Comparison of ENCODE assay signal across 8 cellular contexts in genomic region chr6:170088349-170088951, GRCh38.
DNase-seq lines count a peak whose midpoint lies in the region; ATAC-seq, FAIRE-seq and TF ChIP-seq lines count a peak whose summit lies in the region.

No MANE protein-coding gene starts in this region.

- no peaks in the 10 kb centered on the region for H3K9me3 Mint-ChIP-seq in activated CD8-positive, alpha-beta T cell treated with anti-CD3 and anti-CD28 coated beads, Interleukin-2, amount 10 ng/mL, durations not matched to agents 7 days and 5 days (ENCODE audit: insufficient read depth)

- no peak overlapping the region for H3K4me2 ChIP-seq in HCT116 (ENCODE audit: low read length)

- peak; percentile 13 for DNase-seq in COLO668 (lab: John Stamatoyannopoulos, UW; ENCODE audit: unreplicated experiment)
- no peak for DNase-seq in HCT116 (ENCODE audit: low read depth, low spot score)
- peak; percentile 49 for DNase-seq in activated CD8-positive, alpha-beta T cell treated with anti-CD3 and anti-CD28 coated beads, Interleukin-2, amount 10 ng/mL, durations not matched to agents 7 days and 5 days
- no peak for DNase-seq in NCI-H526 treated with DMSO at 0.1 percent for 48 hours (lab: John Stamatoyannopoulos, UW)
- DNase-seq in ureter (ENCODE audit: low spot score) = no peak
- DNase-seq in GM12892 (ENCODE audit: insufficient read length) = no peak
- DNase-seq in caudate nucleus (lab: John Stamatoyannopoulos, UW) = no peak

- no peak overlapping the region for H2AFZ ChIP-seq in HCT116 (ENCODE audit: low read depth, low read length, poor library complexity, severe bottlenecking)

- ATAC-seq in HCT116 = peak; percentile 17; the same call in 1 of the 2 replicates
- peak; percentile 43 for ATAC-seq in activated CD8-positive, alpha-beta T cell treated with anti-CD3 and anti-CD28 coated beads, Interleukin-2, amount 10 ng/mL, durations not matched to agents 7 days and 5 days

- BruUV-seq in HCT116 (replicated peaks; lab: Mats Ljungman, UMichigan) = no TSS peak

- H3K36me3 ChIP-seq in HCT116 (ENCODE audit: control insufficient read depth in 1 of 2, insufficient read depth in 2 of 2, low read length in 2 of 2) = no peaks in the 10 kb centered on the region
- H3K36me3 ChIP-seq in mucosa of rectum (ENCODE audit: control insufficient read depth in 2 of 2, insufficient read depth in 2 of 2, low read length in 2 of 2) = no peaks in the 10 kb centered on the region

- POLR2A ChIA-PET in HCT116 (lab: Charles Lee) = no interaction called here
- POLR2A ChIA-PET in activated CD8-positive, alpha-beta T cell treated with anti-CD3 and anti-CD28 coated beads, Interleukin-2, amount 10 ng/mL, durations not matched to agents 7 days and 5 days (lab: Charles Lee) = interaction anchor here (0.6 to 2.9 kb wide), 4 partner anchors 11 to 216 kb away, joined by 3 to 43 read pairs (median 4); no protein-coding TSS in a partner anchor

- H3K27ac ChIP-seq in HCT116 (ENCODE audit: low read depth, low read length) (no peak overlapping the region), mucosa of rectum (ENCODE audit: low read depth in 2 of 2, low read length in 2 of 2) (peak overlapping the region; percentile 40 to 61), caudate nucleus (ENCODE audit: low read depth, low read length) (no peak overlapping the region)

- no peaks in the 10 kb centered on the region for H3K4me1 ChIP-seq in HCT116 (ENCODE audit: control insufficient read depth in 1 of 2, insufficient read depth in 2 of 2, low read length in 2 of 2)
- H3K4me1 ChIP-seq in mucosa of rectum (ENCODE audit: control insufficient read depth in 2 of 2, insufficient read depth in 2 of 2, low read length in 2 of 2) = peaks cover 5 to 10% of the 10 kb centered on the region in 2 donors

- CTCF ChIA-PET in HCT116 (lab: Charles Lee) = interaction anchor here (2.5 kb wide), 1 partner anchor 256 kb away, joined by 5 read pairs; no protein-coding TSS in a partner anchor
- CTCF ChIA-PET in activated CD8-positive, alpha-beta T cell treated with anti-CD3 and anti-CD28 coated beads, Interleukin-2, amount 10 ng/mL, durations not matched to agents 7 days and 5 days (lab: Charles Lee) = interaction anchor here (1.0 to 1.3 kb wide), 2 partner anchors 59 to 203 kb away, joined by 3 to 4 read pairs; no protein-coding TSS in a partner anchor

- intact Hi-C loops in HCT116 (cut with micrococcal nuclease) = no loop called here

- peaks cover 16% of the 10 kb centered on the region for H3K36me3 Mint-ChIP-seq in activated CD8-positive, alpha-beta T cell treated with anti-CD3 and anti-CD28 coated beads, Interleukin-2, amount 10 ng/mL, durations not matched to agents 7 days and 5 days (ENCODE audit: low read depth)

- no peak for TF ChIP-seq CTCF in HCT116 (IDR thresholded peaks at IDR 0.05 in 2 of 3, conservative IDR thresholded peaks at IDR 0.05 in 1 of 3; ENCODE audit: borderline replicate concordance in 1 of 3, insufficient read depth in 1 of 3, low read depth in 2 of 3, low read length in 2 of 3)

- H3K9me2 ChIP-seq in HCT116 (ENCODE audit: insufficient read depth) = no peaks in the 10 kb centered on the region

- TF ChIP-seq POLR2A in HCT116 (IDR thresholded peaks at IDR 0.05; ENCODE audit: borderline replicate concordance, extremely low read depth, insufficient read depth, insufficient read length) (no peak), GM12892 (IDR thresholded peaks at IDR 0.05; ENCODE audit: low read depth, low read length) (no peak)

- H3K4me1 Mint-ChIP-seq in activated CD8-positive, alpha-beta T cell treated with anti-CD3 and anti-CD28 coated beads, Interleukin-2, amount 10 ng/mL, durations not matched to agents 7 days and 5 days (ENCODE audit: low read depth) = peaks cover 51% of the 10 kb centered on the region

- H3K27me3 ChIP-seq in HCT116 (ENCODE audit: insufficient read depth, low read length) (no peaks in the 10 kb centered on the region), mucosa of rectum (ENCODE audit: control insufficient read depth in 2 of 2, insufficient read depth in 2 of 2, low read length in 2 of 2) (no peaks in the 10 kb centered on the region)

- TF ChIP-seq RAD21 in HCT116 (IDR thresholded peaks at IDR 0.05; ENCODE audit: low read depth) = no peak

- H3K9me3 ChIP-seq in HCT116 (ENCODE audit: control insufficient read depth in 1 of 2, insufficient read depth in 1 of 2, low read depth in 1 of 2, low read length in 2 of 2) (no peaks in the 10 kb centered on the region), mucosa of rectum (ENCODE audit: control insufficient read depth in 2 of 2, low read length in 2 of 2) (no peaks in the 10 kb centered on the region)

- peak overlapping the region; percentile 100 for H3K27ac Mint-ChIP-seq in activated CD8-positive, alpha-beta T cell treated with anti-CD3 and anti-CD28 coated beads, Interleukin-2, amount 10 ng/mL, durations not matched to agents 7 days and 5 days

- no peak overlapping the region for H3K4me3 ChIP-seq in HCT116 (replicated peaks in 1 of 2; ENCODE audit: low read depth in 1 of 2, low read length in 2 of 2)
- peak overlapping the region; percentile 33 to 52 for H3K4me3 ChIP-seq in mucosa of rectum (ENCODE audit: low read length in 2 of 2)

- H3K4me3 Mint-ChIP-seq in activated CD8-positive, alpha-beta T cell treated with anti-CD3 and anti-CD28 coated beads, Interleukin-2, amount 10 ng/mL, durations not matched to agents 7 days and 5 days = peak overlapping the region; percentile 90

- RAD21 ChIA-PET in HCT116 (lab: Charles Lee; ENCODE audit: low non-redundant PET in 1 of 2, low total read pairs in 2 of 2, uncharacterized antibody in 2 of 2, unreplicated experiment in 2 of 2) = no interaction called here

- H3K9ac ChIP-seq in HCT116 (ENCODE audit: low read length) (no peak overlapping the region), mucosa of rectum (ENCODE audit: low read depth in 1 of 2, low read length in 2 of 2) (peak overlapping the region; percentile 29 to 32)

- FAIRE-seq in GM12892 (lab: Jason Lieb, UNC) = no peak

- H4K20me1 ChIP-seq in HCT116 (ENCODE audit: insufficient read depth) = no peaks in the 10 kb centered on the region

- H3K79me2 ChIP-seq in HCT116 (ENCODE audit: insufficient read depth, low read length) = no peaks in the 10 kb centered on the region

- H3K27me3 Mint-ChIP-seq in activated CD8-positive, alpha-beta T cell treated with anti-CD3 and anti-CD28 coated beads, Interleukin-2, amount 10 ng/mL, durations not matched to agents 7 days and 5 days (ENCODE audit: low read depth) = no peaks in the 10 kb centered on the region

TF ChIP-seq in HCT116, 20 proteins besides CTCF, POLR2A, EP300 and RAD21:
- TF ChIP-seq SRF (IDR thresholded peaks at IDR 0.05; ENCODE audit: low read depth) (no peak), EZH2phosphoT487 (IDR thresholded peaks at IDR 0.05; ENCODE audit: borderline replicate concordance) (no peak), TCF7L2 (IDR thresholded peaks at IDR 0.05; ENCODE audit: borderline replicate concordance, extremely low read depth, insufficient read depth, insufficient read length) (no peak), ZNF274 (IDR thresholded peaks at IDR 0.05; ENCODE audit: low read depth, low read length) (no peak), EGR1 (IDR thresholded peaks at IDR 0.05; ENCODE audit: low read depth) (no peak), CBX3 (IDR thresholded peaks at IDR 0.05; ENCODE audit: low read depth) (no peak), EZH2 (IDR thresholded peaks at IDR 0.05) (no peak), ZFX (IDR thresholded peaks at IDR 0.05) (no peak), JUND (IDR thresholded peaks at IDR 0.05) (no peak), FOSL1 (IDR thresholded peaks at IDR 0.05; ENCODE audit: low read depth) (no peak), MAX (IDR thresholded peaks at IDR 0.05) (no peak), YY1 (IDR thresholded peaks at IDR 0.05; ENCODE audit: extremely low read depth, insufficient replicate concordance, low read depth, low read length) (no peak), POLR2AphosphoS5 (IDR thresholded peaks at IDR 0.05; ENCODE audit: low read depth, low read length) (no peak), ZBTB33 (IDR thresholded peaks at IDR 0.05; ENCODE audit: extremely low read depth, insufficient replicate concordance, low read length) (no peak)
TF ChIP-seq in HCT116: peak in this region for 0.

Comparison
In these comparisons a context has a peak if more than half of its experiments do, and no peak if none do; other contexts are left out.
1. DNase-seq: peak in COLO668 (single experiment) and activated CD8-positive, alpha-beta T cell treated with anti-CD3 and anti-CD28 coated beads, Interleukin-2, amount 10 ng/mL, durations not matched to agents 7 days and 5 days (single experiment); none in HCT116 (single experiment), NCI-H526 treated with DMSO at 0.1 percent for 48 hours (single experiment), ureter (single experiment), GM12892 (single experiment) and caudate nucleus (0 of 61).
2. H3K27ac ChIP-seq: peak in mucosa of rectum (2 of 2); none in HCT116 (single experiment) and caudate nucleus (single experiment).
3. H3K4me3 ChIP-seq: peak in mucosa of rectum (2 of 2); none in HCT116 (0 of 2).